1 cellular context compared by ENCODE assay signal in genomic region chr22:39567135-39567946, GRCh38.
TF ChIP-seq lines count a peak whose summit lies in the region.

No MANE protein-coding gene starts in this region.

TF ChIP-seq in H1, 55 proteins besides CTCF, POLR2A, EP300 and RAD21:
- TF ChIP-seq ASH2L (IDR thresholded peaks at IDR 0.05; ENCODE audit: low read length): no peak
- no peak for TF ChIP-seq SP2 (IDR thresholded peaks at IDR 0.05; ENCODE audit: low read length)
- TF ChIP-seq TAF7 (optimal IDR thresholded peaks at IDR 0.05; ENCODE audit: borderline replicate concordance, low read depth, low read length): no peak
- TF ChIP-seq PHF8 (conservative IDR thresholded peaks at IDR 0.05; ENCODE audit: low read depth, low read length): no peak
- TF ChIP-seq BRCA1 (IDR thresholded peaks at IDR 0.05; ENCODE audit: low read depth, low read length): no peak
- TF ChIP-seq SIX5 (IDR thresholded peaks at IDR 0.05; ENCODE audit: low read depth, low read length): no peak
- no peak for TF ChIP-seq CTBP2 (IDR thresholded peaks at IDR 0.05; ENCODE audit: borderline replicate concordance, insufficient read depth, insufficient read length, low read length)
- no peak for TF ChIP-seq ZNF274 (IDR thresholded peaks at IDR 0.05; ENCODE audit: borderline replicate concordance, extremely low read depth, low read length)
- no peak for TF ChIP-seq BCL11A (IDR thresholded peaks at IDR 0.05; ENCODE audit: low read depth in 2 of 2, low read length in 2 of 2)
- TF ChIP-seq CHD7 (IDR thresholded peaks at IDR 0.05; ENCODE audit: insufficient replicate concordance, low read length): no peak
- no peak for TF ChIP-seq MAX (IDR thresholded peaks at IDR 0.05)
- no peak for TF ChIP-seq USF2 (IDR thresholded peaks at IDR 0.05; ENCODE audit: low read length)
- no peak for TF ChIP-seq SP1 (IDR thresholded peaks at IDR 0.05; ENCODE audit: low read depth, low read length)
TF ChIP-seq in H1: peak in this region for 0.
